16 cellular contexts compared by ENCODE assay signal in the genomic region with DNA sequence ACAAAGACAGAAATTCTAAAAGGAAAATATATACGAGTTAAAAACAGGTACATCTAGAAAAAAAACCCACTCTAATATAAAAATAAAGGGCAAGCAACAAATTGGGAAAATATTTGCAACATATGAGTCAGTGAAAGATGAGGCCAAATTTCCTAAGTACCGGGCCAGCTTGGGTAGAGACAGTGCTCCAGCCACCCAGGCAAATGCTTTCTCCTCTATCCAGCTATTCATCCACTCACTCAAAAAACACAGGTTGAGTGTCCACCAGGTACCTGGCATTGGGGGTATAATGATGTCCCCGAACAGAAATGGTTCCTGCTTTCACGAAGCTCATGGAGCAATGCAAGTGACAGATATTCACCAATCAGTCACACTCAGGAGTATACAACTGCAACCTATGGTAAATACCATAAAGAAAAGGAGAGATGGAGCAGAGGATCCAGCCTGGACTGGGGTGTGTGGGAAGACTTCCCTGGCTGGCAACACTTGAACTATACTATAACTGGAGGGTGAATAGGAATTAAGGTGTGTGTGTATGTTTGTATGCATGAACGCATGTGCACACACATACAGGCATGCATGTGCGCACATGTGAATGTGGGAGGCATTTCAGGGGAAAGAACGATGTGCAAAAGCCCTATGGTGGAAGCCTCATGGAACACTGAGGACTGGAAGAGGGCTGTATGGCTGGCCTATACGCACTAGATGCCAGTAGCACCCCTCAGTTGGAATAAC. TPM values are rescaled to one million over a fixed set of nuclear protein-coding genes. Genes with fewer than 3 reads are reported as not detected.
A peak's percentile ranks its signal among the peaks of the same experiment; 100 is the strongest.
DNase-seq lines count a peak whose midpoint lies in the region; ATAC-seq, FAIRE-seq and TF ChIP-seq lines count a peak whose summit lies in the region.
"Had no signal": no experiment of that assay in that cellular context is flagged by ENCODE, and none has a peak within 500 bp of the region (broad histone marks: within the 10 kb centered on the region; RNA-seq: fewer than 3 reads in every experiment).

No MANE protein-coding gene starts in this region.

- H3K9me3 ChIP-seq in GM23248 (ENCODE audit: low read depth): no peaks in the 10 kb centered on the region
- H3K9me3 ChIP-seq in K562 (replicated peaks; ENCODE audit: control insufficient read depth, insufficient read depth, low read depth, low read length): no peaks in the 10 kb centered on the region
- no peaks in the 10 kb centered on the region for H3K9me3 ChIP-seq in mesenchymal stem cell (ENCODE audit: control insufficient read depth, low read length)
- H3K9me3 ChIP-seq: body of pancreas, esophagus muscularis mucosa, heart left ventricle, uterus had no signal

- no peak overlapping the region for H4K91ac ChIP-seq in mesenchymal stem cell (ENCODE audit: low read length)

- 33 to 36% methylated on average over 8 of the region's 8 CpGs for WGBS in GM23248 (ENCODE audit: low coverage in 1 of 2, low lambda C conversion rate in 2 of 2, missing lambda C conversion rate in 2 of 2), 2 experiments
- WGBS in K562 (ENCODE audit: insufficient coverage, low coverage, missing lambda C conversion rate): 2% methylated on average over 8 of the region's 8 CpGs
- 85% methylated on average over 6 of the region's 8 CpGs for WGBS in mesenchymal stem cell

- no peak overlapping the region for H3K4ac ChIP-seq in mesenchymal stem cell (ENCODE audit: low read depth in 1 of 2, low read length in 2 of 2)

- intact Hi-C loops in K562 (cut with micrococcal nuclease): no loop called here

- peak; percentile 52 for DNase-seq in AG08395 (ENCODE audit: low spot score)
- DNase-seq in GM23248: peak; percentile 81
- no peak for DNase-seq in K562 (ENCODE audit: extremely low read depth in 1 of 4, low spot score in 3 of 4)
- no peak for DNase-seq in mesenchymal stem cell
- DNase-seq in effector CD8-positive, alpha-beta T cell (lab: John Stamatoyannopoulos, UW): no peak
- DNase-seq in NOMO-1 treated with DMSO at 0.1 percent for 48 hours (lab: John Stamatoyannopoulos, UW; ENCODE audit: unreplicated experiment): no peak
- DNase-seq in D721Med (ENCODE audit: insufficient read length, low spot score): no peak
- DNase-seq: activated T-cell treated with anti-CD3 and anti-CD28 coated beads, Interleukin-2, amount 50 U/mL, for 1 hour; body of pancreas; NCI-H187; T-cell; uterus had no signal

- H4K20me1 ChIP-seq in GM23248 (ENCODE audit: insufficient read depth) (peaks cover 4% of the 10 kb centered on the region; the same call in 1 of the 2 replicates), K562 (replicated peaks; ENCODE audit: control insufficient read depth, insufficient read depth, low read length) (peaks cover 11% of the 10 kb centered on the region)

- H2AFZ ChIP-seq in GM23248 (no peak overlapping the region), K562 (ENCODE audit: low read depth, low read length) (no peak overlapping the region), mesenchymal stem cell (ENCODE audit: low read depth, low read length) (no peak overlapping the region)

- H3K9me2 ChIP-seq in GM23248 (ENCODE audit: insufficient read depth): no peaks in the 10 kb centered on the region

- H3K27me3 ChIP-seq in GM23248 (replicated peaks; ENCODE audit: insufficient read depth) (no peaks in the 10 kb centered on the region), K562 (ENCODE audit: control insufficient read depth in 2 of 2, insufficient read depth in 2 of 2, low read length in 2 of 2) (peaks cover 23 to 31% of the 10 kb centered on the region in 2 experiments), mesenchymal stem cell (ENCODE audit: control insufficient read depth in 1 of 2, insufficient read depth in 1 of 2, low read length in 2 of 2) (no peaks in the 10 kb centered on the region)
- H3K27me3 ChIP-seq: body of pancreas, uterus had no signal

- peaks cover 44% of the 10 kb centered on the region for H3F3A ChIP-seq in GM23248 (ENCODE audit: insufficient read depth)

- H2AK5ac ChIP-seq in mesenchymal stem cell (ENCODE audit: low read length, severe bottlenecking): no peak overlapping the region

- FAIRE-seq in K562 (lab: Jason Lieb, UNC): peak; percentile 23
- FAIRE-seq in D721Med (lab: Jason Lieb, UNC): no peak
- FAIRE-seq: G401.6 had no signal

- CTCF ChIA-PET in K562 (lab: Yijun Ruan, JAX; ENCODE audit: low intra/inter-chr PET ratio): no interaction called here

- H3K23ac ChIP-seq in mesenchymal stem cell (ENCODE audit: low read length in 2 of 2): peak overlapping the region in 1 of 2 experiments; percentile 75

- H3K27ac ChIP-seq in GM23248 (peak overlapping the region; percentile 89), K562 (ENCODE audit: extremely low read depth, low read depth, low read length) (no peak overlapping the region), mesenchymal stem cell (ENCODE audit: low read length, poor library complexity, severe bottlenecking) (no peak overlapping the region)
- H3K27ac ChIP-seq: body of pancreas, esophagus muscularis mucosa, uterus had no signal

- H4K8ac ChIP-seq in mesenchymal stem cell (ENCODE audit: low read length): peak overlapping the region; percentile 61

- peak overlapping the region; percentile 97 for H3K4me3 ChIP-seq in GM23248
- H3K4me3 ChIP-seq in K562: no peak overlapping the region
- peak overlapping the region in 1 of 2 experiments; percentile 97 for H3K4me3 ChIP-seq in mesenchymal stem cell (ENCODE audit: insufficient read depth in 1 of 2, low read depth in 1 of 2, low read length in 2 of 2)
- H3K4me3 ChIP-seq: body of pancreas, esophagus muscularis mucosa, uterus had no signal

- TF ChIP-seq EP300 in K562 (IDR thresholded peaks at IDR 0.05; ENCODE audit: low read length): no peak

- H3K18ac ChIP-seq in mesenchymal stem cell (ENCODE audit: low read depth in 1 of 2, low read length in 2 of 2): no peak overlapping the region

- peaks cover 77% of the 10 kb centered on the region for H3K79me2 ChIP-seq in GM23248 (ENCODE audit: insufficient read depth)
- H3K79me2 ChIP-seq in K562 (ENCODE audit: control insufficient read depth, insufficient read depth, low read length): no peaks in the 10 kb centered on the region

- in situ Hi-C loops in GM23248 (cut with MboI): no loop called here
- in situ Hi-C loops in K562 (cut with MboI): no loop called here

- TF ChIP-seq CTCF in K562 (IDR thresholded peaks at IDR 0.05 in 2 of 3, conservative IDR thresholded peaks at IDR 0.05 in 1 of 3; ENCODE audit: insufficient read depth in 2 of 3, low read depth in 1 of 3, low read length in 3 of 3) (no peak), D721Med (IDR thresholded peaks at IDR 0.05; ENCODE audit: insufficient read depth, missing control alignments) (no peak)

- H3K9ac ChIP-seq in GM23248 (peak overlapping the region; percentile 91), K562 (ENCODE audit: insufficient read depth in 1 of 2, low read depth in 2 of 2, low read length in 2 of 2) (no peak overlapping the region), mesenchymal stem cell (ENCODE audit: low read length) (peak overlapping the region; percentile 94)

- H3K79me1 ChIP-seq in mesenchymal stem cell (replicated peaks; ENCODE audit: low read length, poor library complexity, severe bottlenecking): peaks cover 15% of the 10 kb centered on the region

- no peak overlapping the region for H2BK120ac ChIP-seq in mesenchymal stem cell (ENCODE audit: low read depth, low read length)

- no peak for TF ChIP-seq RAD21 in K562 (CRISPR knock-in tag; conservative IDR thresholded peaks at IDR 0.05 in 1 of 2, IDR thresholded peaks at IDR 0.05 in 1 of 2)

- H3K36me3 ChIP-seq in GM23248 (ENCODE audit: low read depth): no peaks in the 10 kb centered on the region
- no peaks in the 10 kb centered on the region for H3K36me3 ChIP-seq in K562 (ENCODE audit: control insufficient read depth, insufficient read depth, low read length)
- peaks cover 3 to 36% of the 10 kb centered on the region in 2 experiments for H3K36me3 ChIP-seq in mesenchymal stem cell (ENCODE audit: control insufficient read depth in 1 of 2, insufficient read depth in 2 of 2, low read depth in 1 of 2, low read length in 2 of 2)
- H3K36me3 ChIP-seq: esophagus muscularis mucosa, heart left ventricle, uterus had no signal

- H2BK15ac ChIP-seq in mesenchymal stem cell (ENCODE audit: low read depth, poor library complexity, severe bottlenecking): no peak overlapping the region

- H3K4me1 ChIP-seq in GM23248 (ENCODE audit: insufficient read depth) (peaks cover 58% of the 10 kb centered on the region), K562 (replicated peaks in 1 of 2; ENCODE audit: control insufficient read depth in 2 of 2, insufficient read depth in 2 of 2, low read length in 2 of 2) (peaks cover 0 to 9% of the 10 kb centered on the region in 2 experiments; a peak in 2 of 5 replicates), mesenchymal stem cell (ENCODE audit: control insufficient read depth, insufficient read depth, low read depth, low read length) (peaks cover 37% of the 10 kb centered on the region)
- H3K4me1 ChIP-seq: uterus had no signal

- POLR2A ChIA-PET in K562 (lab: Yijun Ruan, JAX): no interaction called here

- no peak overlapping the region for H2BK12ac ChIP-seq in mesenchymal stem cell (ENCODE audit: low read length in 2 of 2)

- H3K4me2 ChIP-seq in GM23248 (ENCODE audit: unreplicated experiment) (peak overlapping the region; percentile 97), K562 (ENCODE audit: insufficient read depth, low read length) (no peak overlapping the region), mesenchymal stem cell (ENCODE audit: low read length, poor library complexity, severe bottlenecking) (no peak overlapping the region)

- H2BK5ac ChIP-seq in mesenchymal stem cell (ENCODE audit: low read depth, low read length, poor library complexity, severe bottlenecking): no peak overlapping the region

- ATAC-seq in K562 (no peak), GM21786 (IDR thresholded peaks at IDR 0.05; ENCODE audit: unreplicated experiment) (no peak)
- ATAC-seq: body of pancreas, heart left ventricle, T-cell had no signal

- no peaks in the 10 kb centered on the region for H3K9me1 ChIP-seq in K562 (ENCODE audit: control insufficient read depth, insufficient read depth, low read length)

- no peak for TF ChIP-seq POLR2A in K562 (conservative IDR thresholded peaks at IDR 0.05)

- no TSS peak for BruUV-seq in K562 (replicated peaks; lab: Mats Ljungman, UMichigan)

- H3K14ac ChIP-seq in mesenchymal stem cell (ENCODE audit: low read length in 2 of 2): no peak overlapping the region

RNA-seq across cellular contexts. Expression of gene ARHGAP22, which starts 2.3 kb away (rescaled TPM):
- total RNA-seq in GM23248 (2014; rRNA removed; shearing (Covaris generic)): 44.4 and 46.0 TPM in 2 replicates
- polyA plus RNA-seq in GM23248 (2016; fragmentation: Nextera tagmentation; extraction: Ambion mirVana) (41.9 and 42.4 TPM in 2 replicates), K562 (2011; rRNA removed) (12.3 and 13.1 TPM in 2 replicates), K562 (2014; fragmentation: Illumina TruSeq; extraction: Trizol) (8.7 and 12.5 TPM in 2 replicates), K562 (2014; fragmentation: Nextera tagmentation; extraction: Ambion mirVana) (1 to 10 TPM; 1.3 to 1.4 TPM), K562 (2014; rRNA removed) (19.3 and 22.3 TPM in 2 replicates)
- 9.9 and 13.9 TPM in 2 replicates for total RNA-seq in K562 (2011; cell fraction: chromatin; rRNA removed; ENCODE audit: low replicate concordance)
- total RNA-seq in K562 (2011; cell fraction: nucleolus; rRNA removed): 10.7 and 11.5 TPM in 2 replicates
- 8.2 and 9.7 TPM in 2 replicates for total RNA-seq in K562 (2011; cell fraction: nucleoplasm; rRNA removed)
- total RNA-seq in K562 (2014; rRNA removed) (23.2 and 30.0 TPM in 2 replicates), K562 (2014; rRNA removed; fragmentation: Illumina TruSeq; extraction: Trizol) (7.8 and 8.6 TPM in 2 replicates), K562 (2015; rRNA removed; fragmentation: Illumina TruSeq; extraction: Trizol) (12.4 and 12.7 TPM in 2 replicates), K562 (2021) (28.1 and 29.3 TPM in 2 replicates)
- polyA plus RNA-seq in K562 (2011; cell fraction: cytosol; rRNA removed): 12.0 and 31.3 TPM in 2 replicates
- 19.7 and 38.0 TPM in 2 replicates for polyA plus RNA-seq in K562 (2011; cell fraction: nucleus; rRNA removed)
- polyA plus RNA-seq in K562 (2012): 6.0 and 12.9 TPM in 2 replicates
- polyA minus RNA-seq in K562 (2011; rRNA and poly(A)+ RNA removed): 7.5 and 11.3 TPM in 2 replicates
- polyA minus RNA-seq in K562 (2011; cell fraction: cytosol; rRNA and poly(A)+ RNA removed): 15.5 and 16.6 TPM in 2 replicates
- 9.4 and 13.7 TPM in 2 replicates for polyA minus RNA-seq in K562 (2011; cell fraction: nucleus; rRNA and poly(A)+ RNA removed)
- polyA plus RNA-seq in mesenchymal stem cell (2013, experiment 1 of 2): 14.3 TPM
- 14.4 TPM for polyA plus RNA-seq in mesenchymal stem cell (2013, experiment 2 of 2)

Comparison
In these comparisons a context has a peak if more than half of its experiments do, and no peak if none do; other contexts are left out.
1. DNase-seq: peak in AG08395 (single experiment) and GM23248 (single experiment); none in K562 (0 of 4), mesenchymal stem cell (single experiment), effector CD8-positive, alpha-beta T cell (single experiment), NOMO-1 treated with DMSO at 0.1 percent for 48 hours (single experiment) and D721Med (single experiment).
2. H3K9ac ChIP-seq: peak in GM23248 (single experiment) and mesenchymal stem cell (single experiment); none in K562 (0 of 2).